In genomic region chr17:40615989-40616476, GRCh38 we compare ENCODE assay signal across 16 cellular contexts. TPM values are rescaled to one million over a fixed set of nuclear protein-coding genes. Genes with fewer than 3 reads are reported as not detected.
A peak's percentile ranks its signal among the peaks of the same experiment; 100 is the strongest.
DNase-seq lines count a peak whose midpoint lies in the region; ATAC-seq and TF ChIP-seq lines count a peak whose summit lies in the region.
"Had no signal": no experiment of that assay in that cellular context is flagged by ENCODE, and none has a peak within 500 bp of the region (broad histone marks: within the 10 kb centered on the region; RNA-seq: fewer than 3 reads in every experiment).

No MANE protein-coding gene starts in this region.

- peaks cover 64 to 91% of the 10 kb centered on the region in 2 donors for H3K4me1 Mint-ChIP-seq in stimulated activated naive B cell treated with anti-CD40 and anti-IgM and Interleukin-4, amounts not matched to agents 10 μg/mL and 1 μg/mL and 100 μg/mL, for 72 hours
- peaks cover 8 to 14% of the 10 kb centered on the region in 2 experiments for H3K4me1 Mint-ChIP-seq in H9

- DNase-seq in activated naive CD4-positive, alpha-beta T cell treated with anti-CD3 and anti-CD28 coated beads, Interleukin-2, amount 50 U/mL, for 72 hours (ENCODE audit: low spot score in 2 of 2) = no peak
- DNase-seq in activated naive CD4-positive, alpha-beta T cell treated with anti-CD3 and anti-CD28 coated beads, Interleukin-2, amount 50 U/mL, for 16 hours = no peak
- no peak for DNase-seq in stimulated activated naive B cell treated with anti-CD40 and anti-IgM and Interleukin-4, amounts not matched to agents 10 μg/mL and 1 μg/mL and 100 μg/mL, for 72 hours
- DNase-seq in effector CD8-positive, alpha-beta T cell (lab: John Stamatoyannopoulos, UW) = no peak
- DNase-seq in NCI-H1436 treated with DMSO at 0.1 percent for 48 hours (lab: John Stamatoyannopoulos, UW) (no peak), H9 (no peak)
- DNase-seq: activated effector memory CD4-positive, alpha-beta T cell treated with Interleukin-2 at 50 U/mL for 16 hours; cortex of kidney; GF-D8; NCI-H1694; NCI-H446 treated with DMSO at 0.1 percent for 48 hours had no signal

- H4K8ac ChIP-seq in H9 (replicated peaks; ENCODE audit: insufficient read length, low read depth, low read length) = no peak overlapping the region

- H3K56ac ChIP-seq in H9 (ENCODE audit: insufficient read length, low read depth, low read length) = no peak overlapping the region

- H3K14ac ChIP-seq in H9 (ENCODE audit: insufficient read depth, low read length) = no peak overlapping the region

- no peaks in the 10 kb centered on the region for H3K23me2 ChIP-seq in H9 (ENCODE audit: insufficient read length, low read depth, low read length, poor library complexity, severe bottlenecking)

- H4K20me1 ChIP-seq in OCI-LY3 (ENCODE audit: insufficient read depth, low read length) (no peaks in the 10 kb centered on the region), H9 (ENCODE audit: control insufficient read depth, insufficient read depth, insufficient read length) (no peaks in the 10 kb centered on the region)

- no peaks in the 10 kb centered on the region for H3K36me3 Mint-ChIP-seq in activated naive CD4-positive, alpha-beta T cell treated with anti-CD3 and anti-CD28 coated beads, Interleukin-2, amount 50 U/mL, for 72 hours
- no peaks in the 10 kb centered on the region for H3K36me3 Mint-ChIP-seq in stimulated activated naive B cell treated with anti-CD40 and anti-IgM and Interleukin-4, amounts not matched to agents 10 μg/mL and 1 μg/mL and 100 μg/mL, for 72 hours
- H3K36me3 Mint-ChIP-seq in H9 (ENCODE audit: insufficient read depth in 1 of 3, low read depth in 3 of 3) = no peaks in the 10 kb centered on the region; a peak in 1 of 7 replicates

- H2BK12ac ChIP-seq in H9 (ENCODE audit: insufficient read length, low read depth, low read length) = no peak overlapping the region

- no CpG with 5 or more reads among the region's 8 CpGs for WGBS in H9 (ENCODE audit: extremely low coverage, insufficient read length, low lambda C conversion rate)

- H3K4me3 Mint-ChIP-seq in stimulated activated naive B cell treated with anti-CD40 and anti-IgM and Interleukin-4, amounts not matched to agents 10 μg/mL and 1 μg/mL and 100 μg/mL, for 72 hours = peak overlapping the region; percentile 57 to 64
- H3K4me3 Mint-ChIP-seq in H9 = no peak overlapping the region

- H3K27ac ChIP-seq in OCI-LY3 (ENCODE audit: low read length) (peak overlapping the region; percentile 99), cingulate gyrus (ENCODE audit: low read depth, low read length) (peak overlapping the region; percentile 10), H9 (ENCODE audit: insufficient read length, low read depth, low read length) (no peak overlapping the region)
- H3K27ac ChIP-seq: epithelial cell of prostate, GM23248 had no signal

- no peak overlapping the region for H2AK5ac ChIP-seq in H9 (ENCODE audit: insufficient read length, low read length)

- H3K18ac ChIP-seq in H9 (ENCODE audit: insufficient read length, low read depth, low read length) = no peak overlapping the region

- peaks cover 92% of the 10 kb centered on the region for H3K4me1 ChIP-seq in OCI-LY3 (ENCODE audit: low read length)
- no peaks in the 10 kb centered on the region for H3K4me1 ChIP-seq in H9 (ENCODE audit: insufficient read depth, low read length)

- H3K9me3 Mint-ChIP-seq in activated naive CD4-positive, alpha-beta T cell treated with anti-CD3 and anti-CD28 coated beads, Interleukin-2, amount 50 U/mL, for 72 hours = no peaks in the 10 kb centered on the region
- no peaks in the 10 kb centered on the region for H3K9me3 Mint-ChIP-seq in stimulated activated naive B cell treated with anti-CD40 and anti-IgM and Interleukin-4, amounts not matched to agents 10 μg/mL and 1 μg/mL and 100 μg/mL, for 72 hours
- no peaks in the 10 kb centered on the region for H3K9me3 Mint-ChIP-seq in H9

- H3K4me3 ChIP-seq in OCI-LY3 (ENCODE audit: low read length) = peak overlapping the region; percentile 64
- H3K4me3 ChIP-seq: GM23248 had no signal

- no peak overlapping the region for H2BK120ac ChIP-seq in H9 (ENCODE audit: low read depth, low read length, poor library complexity, severe bottlenecking)

- H2BK20ac ChIP-seq in H9 (ENCODE audit: low read depth, low read length, poor library complexity, severe bottlenecking) = no peak overlapping the region

- H3K79me2 ChIP-seq in OCI-LY3 (ENCODE audit: low read length) = peaks cover 19% of the 10 kb centered on the region
- no peaks in the 10 kb centered on the region for H3K79me2 ChIP-seq in H9 (ENCODE audit: insufficient read depth, low read length)

- H3K27ac Mint-ChIP-seq in activated naive CD4-positive, alpha-beta T cell treated with anti-CD3 and anti-CD28 coated beads, Interleukin-2, amount 50 U/mL, for 72 hours = peak overlapping the region; percentile 29 to 89
- H3K27ac Mint-ChIP-seq in stimulated activated naive B cell treated with anti-CD40 and anti-IgM and Interleukin-4, amounts not matched to agents 10 μg/mL and 1 μg/mL and 100 μg/mL, for 72 hours = peak overlapping the region; percentile 95
- peak overlapping the region in 1 of 3 experiments; percentile 21; a peak in 1 of 7 replicates for H3K27ac Mint-ChIP-seq in H9

- H3K9ac ChIP-seq in OCI-LY3 (ENCODE audit: low read length) (peak overlapping the region; percentile 90), H9 (ENCODE audit: extremely low read depth, insufficient read length, low read length) (no peak overlapping the region)
- H3K9ac ChIP-seq: GM23248 had no signal

- H2AFZ ChIP-seq in OCI-LY3 (ENCODE audit: low read depth, low read length) = no peak overlapping the region
- H2AFZ ChIP-seq in H9 (ENCODE audit: low read length) = no peak overlapping the region
- H2AFZ ChIP-seq: GM23248 had no signal

- no peaks in the 10 kb centered on the region for H3K79me1 ChIP-seq in H9 (ENCODE audit: insufficient read depth, low read depth, low read length, poor library complexity, severe bottlenecking)

- TF ChIP-seq CTCF in OCI-LY3 (IDR thresholded peaks at IDR 0.05; ENCODE audit: low read depth, low read length) (no peak), H9 (conservative IDR thresholded peaks at IDR 0.05) (no peak)

- H3K27me3 ChIP-seq in OCI-LY3 (ENCODE audit: low read depth, low read length) = no peaks in the 10 kb centered on the region
- H3K27me3 ChIP-seq in H9 (ENCODE audit: insufficient read depth, low read length) = no peaks in the 10 kb centered on the region

- H3K36me3 ChIP-seq in OCI-LY3 (replicated peaks; ENCODE audit: low read depth, low read length) = no peaks in the 10 kb centered on the region

- H3K4me2 ChIP-seq in OCI-LY3 (ENCODE audit: low read length) = peak overlapping the region; percentile 88
- no peak overlapping the region for H3K4me2 ChIP-seq in H9 (ENCODE audit: insufficient read depth, insufficient read length, low read length)

- H2BK5ac ChIP-seq in H9 (ENCODE audit: insufficient read length, low read length) = no peak overlapping the region

- H3K9me3 ChIP-seq in OCI-LY3 (ENCODE audit: insufficient read depth, low read length) = no peaks in the 10 kb centered on the region
- no peaks in the 10 kb centered on the region for H3K9me3 ChIP-seq in H9 (ENCODE audit: control insufficient read depth, low read depth, low read length)

- no peak for ATAC-seq in activated naive CD4-positive, alpha-beta T cell treated with anti-CD3 and anti-CD28 coated beads, Interleukin-2, amount 50 U/mL, for 72 hours
- no peak for ATAC-seq in stimulated activated naive B cell treated with anti-CD40 and anti-IgM and Interleukin-4, amounts not matched to agents 10 μg/mL and 1 μg/mL and 100 μg/mL, for 72 hours (replicated peaks)

- no peak overlapping the region for H3K4ac ChIP-seq in H9 (ENCODE audit: low read depth, low read length)

- no peaks in the 10 kb centered on the region for H3K27me3 Mint-ChIP-seq in stimulated activated naive B cell treated with anti-CD40 and anti-IgM and Interleukin-4, amounts not matched to agents 10 μg/mL and 1 μg/mL and 100 μg/mL, for 72 hours
- peaks cover 19% of the 10 kb centered on the region for H3K27me3 Mint-ChIP-seq in H9 (ENCODE audit: low read depth)

- H2BK15ac ChIP-seq in H9 (ENCODE audit: low read depth, low read length) = no peak overlapping the region

- H3K23ac ChIP-seq in H9 (ENCODE audit: insufficient read length, low read depth, low read length) = no peak overlapping the region

- no peak overlapping the region for H4K5ac ChIP-seq in H9 (ENCODE audit: insufficient read length, low read depth, low read length)

- no peak overlapping the region for H4K91ac ChIP-seq in H9 (ENCODE audit: insufficient read length, low read depth, low read length)

- no peak overlapping the region for H3T11ph ChIP-seq in H9 (ENCODE audit: low read length)

RNA-seq across cellular contexts. Expression of gene SMARCE1, which starts 31.6 kb away (rescaled TPM):
- 10 to 100 TPM; 85.6 to 93.9 TPM for total RNA-seq in activated naive CD4-positive, alpha-beta T cell treated with anti-CD3 and anti-CD28 coated beads, Interleukin-2, amount 50 U/mL, for 72 hours
- total RNA-seq in H9 (2021) = 122 and 126 TPM in 2 replicates

RNA-seq across cellular contexts. Expression of gene KRT222, which starts 48.9 kb away (rescaled TPM):
- total RNA-seq in activated naive CD4-positive, alpha-beta T cell treated with anti-CD3 and anti-CD28 coated beads, Interleukin-2, amount 50 U/mL, for 72 hours = not detected
- 0.13 and 0.18 TPM in 2 replicates for total RNA-seq in H9 (2021)
- total RNA-seq: GM23248 had no signal

RNA-seq across cellular contexts. Expression of gene CCR7, which starts 50.8 kb away (rescaled TPM):
- total RNA-seq in activated naive CD4-positive, alpha-beta T cell treated with anti-CD3 and anti-CD28 coated beads, Interleukin-2, amount 50 U/mL, for 72 hours = 100 to 1,000 TPM; 287 to 301 TPM
- total RNA-seq in H9 (2021) = 0.31 TPM in 1 of 2 replicates, not detected in the other
- total RNA-seq: GM23248, SK-MEL-5 had no signal

Comparison
In these comparisons a context has a peak if more than half of its experiments do, and no peak if none do; other contexts are left out.
1. H3K4me3 Mint-ChIP-seq: peak in stimulated activated naive B cell treated with anti-CD40 and anti-IgM and Interleukin-4, amounts not matched to agents 10 μg/mL and 1 μg/mL and 100 μg/mL, for 72 hours (2 of 2); none in H9 (0 of 2).
2. RNA of gene CCR7, which starts 50.8 kb away (total RNA-seq): 287 to 301 TPM in activated naive CD4-positive, alpha-beta T cell treated with anti-CD3 and anti-CD28 coated beads, Interleukin-2, amount 50 U/mL, for 72 hours; 0.31 TPM in H9; every median in the first group is over 100 times any median in the second.